ENCODE assay signal across 15 cellular contexts in genomic region chr2:85287721-85288120, GRCh38.
"Had no signal": no experiment of that assay in that cellular context is flagged by ENCODE, and none has a peak within 500 bp of the region (broad histone marks: within the 10 kb centered on the region; RNA-seq: fewer than 3 reads in every experiment).

No MANE protein-coding gene starts in this region.

- H3K27ac Mint-ChIP-seq: activated B cell treated with CpG ODN at 0.5 μM for 24 hours had no signal

- H3K4me3 Mint-ChIP-seq: activated B cell treated with CpG ODN at 0.5 μM for 24 hours; activated naive CD4-positive, alpha-beta T cell treated with anti-CD3 and anti-CD28 coated beads, Interleukin-2, amount 10 ng/mL, durations not matched to agents 7 days and 5 days; neural crest cell had no signal

- H3K27me3 ChIP-seq: body of pancreas, dorsolateral prefrontal cortex, ovary, thyroid gland, vagina had no signal

- H3K9me3 Mint-ChIP-seq: activated B cell treated with CpG ODN at 0.5 μM for 24 hours; activated naive CD4-positive, alpha-beta T cell treated with anti-CD3 and anti-CD28 coated beads, Interleukin-2, amount 10 ng/mL, durations not matched to agents 7 days and 5 days; activated T-helper 2 cell treated with anti-CD3 and anti-CD28 coated beads, Interferon-gamma antibody, Interleukin-2, Interleukin-4, amounts not matched to agents 10 μg/mL and 5 μg/mL and 100 μg/mL, durations not matched to agents 14 hours and 24 hours and 36 hours; neural crest cell had no signal

- H3K27ac ChIP-seq: body of pancreas, dorsolateral prefrontal cortex, ovary, thyroid gland, vagina had no signal

- H3K4me1 ChIP-seq: body of pancreas had no signal

- H3K9me3 ChIP-seq: body of pancreas, ovary, thyroid gland, vagina had no signal

- ATAC-seq: body of pancreas, T-helper 17 cell had no signal

- DNase-seq: activated B cell treated with CpG ODN at 0.5 μM for 24 hours; activated CD4-positive, alpha-beta T cell treated with anti-CD3 and anti-CD28 coated beads, Interleukin-2, amount 50 U/mL, for 1 hour; activated naive CD4-positive, alpha-beta T cell treated with anti-CD3 and anti-CD28 coated beads, Interleukin-2, amount 10 ng/mL, durations not matched to agents 7 days and 5 days; body of pancreas; dorsolateral prefrontal cortex; hippocampal formation; kidney glomerular epithelial cell; ovary; stimulated activated CD4-positive, alpha-beta T cell treated with anti-CD3 and anti-CD28 coated beads, Interleukin-4, amount 100 ng/mL, for 24 hours; T-helper 17 cell; thyroid gland had no signal

- H3K36me3 Mint-ChIP-seq: activated naive CD4-positive, alpha-beta T cell treated with anti-CD3 and anti-CD28 coated beads, Interleukin-2, amount 10 ng/mL, durations not matched to agents 7 days and 5 days had no signal

- H3K4me3 ChIP-seq: body of pancreas, dorsolateral prefrontal cortex, ovary, thyroid gland, vagina had no signal

- FAIRE-seq: endometrium had no signal

- H3K36me3 ChIP-seq: ovary, vagina had no signal
